In the genomic region with DNA sequence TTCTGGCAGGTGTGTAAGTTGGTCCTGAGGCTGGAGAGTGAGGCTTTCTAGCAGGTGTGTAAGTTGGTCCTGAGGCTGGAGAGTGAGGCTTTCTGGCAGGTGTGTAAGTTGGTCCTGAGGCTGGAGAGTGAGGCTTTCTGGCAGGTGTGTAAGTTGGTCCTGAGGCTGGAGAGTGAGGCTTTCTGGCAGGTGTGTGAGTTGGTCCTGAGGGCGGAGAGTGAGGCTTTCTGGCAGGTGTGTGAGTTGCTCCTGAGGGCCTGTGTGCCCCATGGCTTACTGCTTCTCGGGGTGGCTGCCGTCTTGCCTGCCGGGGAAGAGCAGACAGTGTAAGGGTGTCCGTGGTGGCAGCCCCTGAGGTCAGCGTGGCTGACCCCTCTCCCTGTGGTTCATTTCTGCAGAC, we compare ENCODE assay signal across 7 cellular contexts. TPM values are rescaled to one million over a fixed set of nuclear protein-coding genes. Genes with fewer than 3 reads are reported as not detected.
DNase-seq lines count a peak whose midpoint lies in the region; ATAC-seq and TF ChIP-seq lines count a peak whose summit lies in the region.
"Not testable (repeated sequence)": the region's sequence is repeated elsewhere in the genome, so short reads cannot be mapped to it uniquely, and the experiment has no call there.

No MANE protein-coding gene starts in this region.

- not testable (repeated sequence) for H3K9me3 ChIP-seq in SJCRH30 (replicated peaks); left lung; muscle layer of duodenum (ENCODE audit: control insufficient read depth in 1 of 2, low read length in 2 of 2); skeletal muscle tissue (ENCODE audit: control insufficient read depth in 3 of 3, low read length in 3 of 3); subcutaneous abdominal adipose tissue (ENCODE audit: control insufficient read depth in 5 of 5, low read length in 5 of 5)

- DNase-seq in COLO668 (lab: John Stamatoyannopoulos, UW; ENCODE audit: unreplicated experiment) (peak; percentile 28), SJCRH30 (peak; percentile 59 to 77)
- not testable (repeated sequence) for DNase-seq in left lung

- peak overlapping the region; percentile 66 for H3K4me3 Mint-ChIP-seq in dendritic cell treated with granulocyte-macrophage colony-stimulating factor and Interleukin-4, amounts not matched to agents 40 ng/mL and 50 ng/mL, for 4 days

- H3K27me3 ChIP-seq in SJCRH30; left lung; muscle layer of duodenum (ENCODE audit: low read depth, low read length); skeletal muscle tissue (ENCODE audit: control insufficient read depth in 3 of 3, insufficient read depth in 3 of 3, low read length in 3 of 3); subcutaneous abdominal adipose tissue (ENCODE audit: control insufficient read depth in 5 of 5, insufficient read depth in 4 of 5, low read length in 5 of 5): not testable (repeated sequence)

- peak overlapping the region; percentile 99 for H3K27ac Mint-ChIP-seq in dendritic cell treated with granulocyte-macrophage colony-stimulating factor and Interleukin-4, amounts not matched to agents 40 ng/mL and 50 ng/mL, for 4 days

- not testable (repeated sequence) for H3K9ac ChIP-seq in skeletal muscle tissue (ENCODE audit: low read depth in 1 of 3, low read length in 3 of 3); subcutaneous abdominal adipose tissue (ENCODE audit: low read length in 5 of 5)

- H3K4me3 ChIP-seq in SJCRH30; left lung; muscle layer of duodenum (ENCODE audit: low read depth in 1 of 2, low read length in 2 of 2); skeletal muscle tissue (ENCODE audit: low read length in 3 of 3): not testable (repeated sequence)
- H3K4me3 ChIP-seq in subcutaneous abdominal adipose tissue (ENCODE audit: low read depth in 1 of 5, low read length in 5 of 5), result peak overlapping the region in 2 of 5 donors; percentile 26 to 39

- peaks cover 88% of the 10 kb centered on the region for H3K4me1 Mint-ChIP-seq in dendritic cell treated with granulocyte-macrophage colony-stimulating factor and Interleukin-4, amounts not matched to agents 40 ng/mL and 50 ng/mL, for 4 days (ENCODE audit: low read depth)

- H3K27me3 Mint-ChIP-seq in dendritic cell treated with granulocyte-macrophage colony-stimulating factor and Interleukin-4, amounts not matched to agents 40 ng/mL and 50 ng/mL, for 4 days, result not testable (repeated sequence)

- not testable (repeated sequence) for TF ChIP-seq CTCF in left lung (IDR thresholded peaks at IDR 0.05)

- peaks cover 26% of the 10 kb centered on the region for H3K36me3 Mint-ChIP-seq in dendritic cell treated with granulocyte-macrophage colony-stimulating factor and Interleukin-4, amounts not matched to agents 40 ng/mL and 50 ng/mL, for 4 days (ENCODE audit: low read depth)

- H3K4me1 ChIP-seq in SJCRH30, result peaks cover 54% of the 10 kb centered on the region
- peaks cover 16 to 51% of the 10 kb centered on the region in 2 donors for H3K4me1 ChIP-seq in left lung
- H3K4me1 ChIP-seq in muscle layer of duodenum (ENCODE audit: control insufficient read depth in 1 of 2, insufficient read depth in 2 of 2, low read length in 2 of 2), result not testable (repeated sequence)
- peaks cover 31 to 42% (median 42%) of the 10 kb centered on the region in 3 donors for H3K4me1 ChIP-seq in skeletal muscle tissue (ENCODE audit: control insufficient read depth in 3 of 3, insufficient read depth in 3 of 3, low read length in 3 of 3)
- peaks cover 12 to 69% (median 65%) of the 10 kb centered on the region in 5 donors for H3K4me1 ChIP-seq in subcutaneous abdominal adipose tissue (ENCODE audit: control insufficient read depth in 5 of 5, insufficient read depth in 5 of 5, low read length in 5 of 5)

- not testable (repeated sequence) for ATAC-seq in left lung

- not testable (repeated sequence) for H3K9me3 Mint-ChIP-seq in dendritic cell treated with granulocyte-macrophage colony-stimulating factor and Interleukin-4, amounts not matched to agents 40 ng/mL and 50 ng/mL, for 4 days

- not testable (repeated sequence) for H3K36me3 ChIP-seq in SJCRH30; skeletal muscle tissue (ENCODE audit: control insufficient read depth in 3 of 3, insufficient read depth in 3 of 3, low read length in 3 of 3)
- peaks cover 0 to 22% of the 10 kb centered on the region in 2 donors for H3K36me3 ChIP-seq in left lung
- H3K36me3 ChIP-seq in muscle layer of duodenum (ENCODE audit: control insufficient read depth in 1 of 2, insufficient read depth in 2 of 2, low read length in 2 of 2), result peaks cover 0 to 24% of the 10 kb centered on the region in 2 donors
- H3K36me3 ChIP-seq in subcutaneous abdominal adipose tissue (ENCODE audit: control insufficient read depth in 5 of 5, insufficient read depth in 5 of 5, low read length in 5 of 5), result peaks cover 0 to 18% (median 8%) of the 10 kb centered on the region in 5 donors

- H3K27ac ChIP-seq in SJCRH30, result not testable (repeated sequence)
- H3K27ac ChIP-seq in left lung (peak overlapping the region; percentile 50 to 92), muscle layer of duodenum (ENCODE audit: low read length) (peak overlapping the region; percentile 54), skeletal muscle tissue (ENCODE audit: low read depth, low read length) (peak overlapping the region; percentile 30), subcutaneous abdominal adipose tissue (ENCODE audit: low read depth, low read length) (peak overlapping the region; percentile 10)

- intact Hi-C loops in dendritic cell treated with granulocyte-macrophage colony-stimulating factor and Interleukin-4, amounts not matched to agents 40 ng/mL and 50 ng/mL, for 4 days (cut with micrococcal nuclease), result loop anchor here (5.0 kb wide), 1 partner anchor 38 kb away; no protein-coding TSS in a partner anchor
- intact Hi-C loops in left lung (cut with DNase I), result not testable (repeated sequence)

RNA-seq across cellular contexts. Expression of a gene that starts 22.1 kb away (rescaled TPM):
- 54.9 and 58.8 TPM in 2 replicates for total RNA-seq in SJCRH30 (2014; rRNA removed; shearing (Covaris generic))
- total RNA-seq in left lung (100 to 1,000 TPM in 1 of 2 donors, 10 to 100 TPM in 1; 82.9 to 105 TPM), skeletal muscle tissue (18.8 TPM)

RNA-seq across cellular contexts. Expression of a gene that starts 50.9 kb away (rescaled TPM):
- 5.0 and 5.1 TPM in 2 replicates for total RNA-seq in SJCRH30 (2014; rRNA removed; shearing (Covaris generic))
- total RNA-seq in left lung (10 to 100 TPM; 19.0 to 19.3 TPM), skeletal muscle tissue (2.1 TPM)

RNA-seq across cellular contexts. Expression of a gene that starts 54.3 kb away (rescaled TPM):
- total RNA-seq in SJCRH30 (2014; rRNA removed; shearing (Covaris generic)), result 38.5 and 41.5 TPM in 2 replicates
- total RNA-seq in left lung (10 to 100 TPM; 22.5 to 24.7 TPM), skeletal muscle tissue (18.3 TPM)
